13 cellular contexts compared by ENCODE assay signal in genomic region chr2:36367497-36368353, GRCh38. TPM values are rescaled to one million over a fixed set of nuclear protein-coding genes. Genes with fewer than 3 reads are reported as not detected.
A peak's percentile ranks its signal among the peaks of the same experiment; 100 is the strongest.
DNase-seq lines count a peak whose midpoint lies in the region; ATAC-seq, FAIRE-seq and TF ChIP-seq lines count a peak whose summit lies in the region.
"Had no signal": no experiment of that assay in that cellular context is flagged by ENCODE, and none has a peak within 500 bp of the region (broad histone marks: within the 10 kb centered on the region; RNA-seq: fewer than 3 reads in every experiment).

No MANE protein-coding gene starts in this region.

- H2AFZ ChIP-seq in fibroblast of lung (ENCODE audit: low read length): no peak overlapping the region

- peak overlapping the region; percentile 28 for H3K27ac ChIP-seq in fibroblast of lung (ENCODE audit: insufficient read depth, low read length)
- H3K27ac ChIP-seq in pancreas: peak overlapping the region in 2 of 4 donors; percentile 42 to 57
- no peak overlapping the region for H3K27ac ChIP-seq in effector memory CD4-positive, alpha-beta T cell (ENCODE audit: insufficient read depth, low read length, poor library complexity, severe bottlenecking)
- H3K27ac ChIP-seq: BLaER1 treated with 17β-estradiol and CSF1 and Interleukin-3, amounts not matched to agents 10 nM and 100 nM had no signal

- H4K20me1 ChIP-seq in fibroblast of lung (ENCODE audit: control insufficient read depth, extremely low read depth, insufficient read depth, low read length): peaks cover 3% of the 10 kb centered on the region

- H3K4me2 ChIP-seq in fibroblast of lung (ENCODE audit: extremely low read depth, insufficient read depth, low read length): peak overlapping the region; percentile 72
- H3K4me2 ChIP-seq: BLaER1 treated with 17β-estradiol and CSF1 and Interleukin-3, amounts not matched to agents 10 nM and 100 nM had no signal

- H3K36me3 Mint-ChIP-seq in natural killer cell: no peaks in the 10 kb centered on the region

- H3K4me3 ChIP-seq in fibroblast of lung (replicated peaks in 1 of 4; ENCODE audit: control extremely low read depth in 1 of 4, insufficient read depth in 1 of 4, low read depth in 3 of 4, low read length in 4 of 4) (peak overlapping the region in 1 of 4 experiments; percentile 18), pancreas (no peak overlapping the region)
- H3K4me3 ChIP-seq in effector memory CD4-positive, alpha-beta T cell (ENCODE audit: insufficient read depth, low read depth, low read length, poor library complexity, severe bottlenecking): no peak overlapping the region
- H3K4me3 ChIP-seq: BLaER1 treated with 17β-estradiol and CSF1 and Interleukin-3, amounts not matched to agents 10 nM and 100 nM had no signal

- peak; percentile 43 to 60 (median 53) for ATAC-seq in pancreas
- ATAC-seq in natural killer cell: no peak

- no peak overlapping the region for H3K27ac Mint-ChIP-seq in natural killer cell

- no peaks in the 10 kb centered on the region for H3K9me3 Mint-ChIP-seq in natural killer cell

- DNase-seq in EH (ENCODE audit: low read depth) (peak; percentile 43), RCC 7860 (ENCODE audit: low spot score) (peak; percentile 49), fibroblast of lung (ENCODE audit: low read depth in 2 of 2) (peak in 1 of 2 donors; percentile 57), pancreas (no peak), amniotic stem cell (lab: John Stamatoyannopoulos, UW) (no peak), natural killer cell (no peak), 8988T (no peak)
- DNase-seq in effector memory CD4-positive, alpha-beta T cell: no peak
- DNase-seq: activated effector memory CD4-positive, alpha-beta T cell treated with anti-CD3 and anti-CD28 coated beads, Interleukin-2, amount 50 U/mL, for 16 hours; effector CD4-positive, alpha-beta T cell; left cardiac atrium; NCI-H1105 treated with DMSO at 0.1 percent for 48 hours had no signal

- no peak overlapping the region for H3K4me3 Mint-ChIP-seq in natural killer cell

- 37% methylated on average over 9 of the region's 9 CpGs for WGBS in pancreas, 2 donors

- intact Hi-C loops in pancreas (cut with DNase I) (loop anchor here in 1 of 3 donors (10.0 kb wide), 1 partner anchor 77 kb away; no protein-coding TSS in a partner anchor), natural killer cell (cut with micrococcal nuclease) (no loop called here)

- no peaks in the 10 kb centered on the region for H3K9me3 ChIP-seq in fibroblast of lung (ENCODE audit: control insufficient read depth, insufficient read depth, low read depth, low read length)
- no peaks in the 10 kb centered on the region for H3K9me3 ChIP-seq in pancreas
- H3K9me3 ChIP-seq in effector memory CD4-positive, alpha-beta T cell (ENCODE audit: control insufficient read depth, low read length): no peaks in the 10 kb centered on the region
- H3K9me3 ChIP-seq: BLaER1 treated with 17β-estradiol and CSF1 and Interleukin-3, amounts not matched to agents 10 nM and 100 nM had no signal

- H3K36me3 ChIP-seq in fibroblast of lung (ENCODE audit: control insufficient read depth, insufficient read depth, low read length): peaks cover 3% of the 10 kb centered on the region
- H3K36me3 ChIP-seq in pancreas: no peaks in the 10 kb centered on the region
- no peaks in the 10 kb centered on the region for H3K36me3 ChIP-seq in effector memory CD4-positive, alpha-beta T cell (ENCODE audit: control insufficient read depth, insufficient read depth, low read length)

- H3K27me3 ChIP-seq in fibroblast of lung (ENCODE audit: control insufficient read depth, insufficient read depth, low read length): no peaks in the 10 kb centered on the region
- no peaks in the 10 kb centered on the region for H3K27me3 ChIP-seq in pancreas
- no peaks in the 10 kb centered on the region for H3K27me3 ChIP-seq in effector memory CD4-positive, alpha-beta T cell (replicated peaks; ENCODE audit: control insufficient read depth, insufficient read depth, low read length, poor library complexity, severe bottlenecking)
- H3K27me3 ChIP-seq: BLaER1 treated with 17β-estradiol and CSF1 and Interleukin-3, amounts not matched to agents 10 nM and 100 nM had no signal

- H3K9ac ChIP-seq in fibroblast of lung (ENCODE audit: insufficient read depth, low read length): no peak overlapping the region
- H3K9ac ChIP-seq: BLaER1 treated with 17β-estradiol and CSF1 and Interleukin-3, amounts not matched to agents 10 nM and 100 nM had no signal

- H3K4me1 Mint-ChIP-seq in natural killer cell: peaks cover 21 to 59% of the 10 kb centered on the region in 2 donors

- TF ChIP-seq CTCF in fibroblast of lung (conservative IDR thresholded peaks at IDR 0.05 in 1 of 2, IDR thresholded peaks at IDR 0.05 in 1 of 2; ENCODE audit: low read depth in 1 of 2, low read length in 2 of 2) (no peak), pancreas (IDR thresholded peaks at IDR 0.05) (no peak), natural killer cell (IDR thresholded peaks at IDR 0.05) (no peak)

- FAIRE-seq in RCC 7860 (lab: Jason Lieb, UNC) (peak; percentile 31), pancreas (lab: Jason Lieb, UNC) (no peak)

- peaks cover 99% of the 10 kb centered on the region for H3K79me2 ChIP-seq in fibroblast of lung (ENCODE audit: control insufficient read depth, insufficient read depth, low read length)

- H3K4me1 ChIP-seq in fibroblast of lung (ENCODE audit: control insufficient read depth, extremely low read depth, insufficient read depth, low read length) (peaks cover 55% of the 10 kb centered on the region), pancreas (peaks cover 0 to 28% (median 19%) of the 10 kb centered on the region in 3 donors)
- no peaks in the 10 kb centered on the region for H3K4me1 ChIP-seq in effector memory CD4-positive, alpha-beta T cell (ENCODE audit: control insufficient read depth, insufficient read depth, low read length, poor library complexity, severe bottlenecking)

- H3K27me3 Mint-ChIP-seq in natural killer cell (ENCODE audit: low read depth in 2 of 2): no peaks in the 10 kb centered on the region

RNA-seq across cellular contexts. Expression of gene CRIM1, which starts 12.1 kb away (rescaled TPM):
- total RNA-seq in fibroblast of lung (135 and 364 TPM in 2 replicates), pancreas (10 to 100 TPM; 15.9 to 29.1 (median 22.5) TPM), natural killer cell (10 to 100 TPM; 19.3 to 34.1 (median 32.9) TPM)
- polyA plus RNA-seq in fibroblast of lung (231 and 661 TPM in 2 replicates), pancreas (10 to 100 TPM in 1 of 2 donors, 1 to 10 TPM in 1; 5.2 to 14.7 TPM)
- 157 and 490 TPM in 2 replicates for polyA plus RNA-seq in fibroblast of lung (2012)
- polyA minus RNA-seq in fibroblast of lung (ENCODE audit: low replicate concordance): 1,375 and 3,102 TPM in 2 replicates

Comparison
In these comparisons a context has a peak if more than half of its experiments do, and no peak if none do; other contexts are left out.
1. DNase-seq: peak in EH (single experiment) and RCC 7860 (single experiment); none in pancreas (0 of 6), amniotic stem cell (single experiment), natural killer cell (single experiment), effector memory CD4-positive, alpha-beta T cell (0 of 3) and 8988T (single experiment).
2. ATAC-seq: peak in pancreas (4 of 4); none in natural killer cell (0 of 3).